In genomic region chr12:4286228-4286627, GRCh38 we compare ENCODE assay signal across 13 cellular contexts. TPM values are rescaled to one million over a fixed set of nuclear protein-coding genes. Genes with fewer than 3 reads are reported as not detected.
A peak's percentile ranks its signal among the peaks of the same experiment; 100 is the strongest.
DNase-seq lines count a peak whose midpoint lies in the region; ATAC-seq, FAIRE-seq and TF ChIP-seq lines count a peak whose summit lies in the region.
"Had no signal": no experiment of that assay in that cellular context is flagged by ENCODE, and none has a peak within 500 bp of the region (broad histone marks: within the 10 kb centered on the region; RNA-seq: fewer than 3 reads in every experiment).

No MANE protein-coding gene starts in this region.

- peaks cover 0 to 99% (median 56%) of the 10 kb centered on the region in 9 donors for H3K36me3 ChIP-seq in heart right ventricle
- H3K36me3 ChIP-seq in HepG2 (replicated peaks in 1 of 2; ENCODE audit: control insufficient read depth in 1 of 2, insufficient read depth in 2 of 2, low read length in 2 of 2), result no peaks in the 10 kb centered on the region
- peaks cover 0 to 34% of the 10 kb centered on the region in 2 donors for H3K36me3 ChIP-seq in vagina
- peaks cover 97% of the 10 kb centered on the region for H3K36me3 ChIP-seq in SJCRH30
- H3K36me3 ChIP-seq: uterus had no signal

- no peak overlapping the region for H3K4me2 ChIP-seq in HepG2 (ENCODE audit: low read depth, low read length)

- POLR2A ChIA-PET in HepG2 (lab: Yijun Ruan, JAX), result no interaction called here

- FAIRE-seq in HepG2 (lab: Jason Lieb, UNC), result no peak

- 63 to 71% methylated on average over 12 of the region's 12 CpGs for WGBS in heart right ventricle, 2 donors
- 35% methylated on average over 9 of the region's 12 CpGs for WGBS in HepG2 (ENCODE audit: low lambda C conversion rate)

- TF ChIP-seq CTCF in heart right ventricle (IDR thresholded peaks at IDR 0.05) (no peak), HepG2 (CRISPR knock-in tag; IDR thresholded peaks at IDR 0.05) (no peak), vagina (IDR thresholded peaks at IDR 0.05) (no peak)

- H3K4me1 ChIP-seq in heart right ventricle (peaks cover 16 to 95% (median 77%) of the 10 kb centered on the region in 9 donors), HepG2 (ENCODE audit: insufficient read depth, low read length) (no peaks in the 10 kb centered on the region), vagina (peaks cover 70% of the 10 kb centered on the region), SJCRH30 (peaks cover 4% of the 10 kb centered on the region; the same call in 1 of the 2 replicates)

- no peak overlapping the region for H3K4me3 ChIP-seq in heart right ventricle
- H3K4me3 ChIP-seq in HepG2 (replicated peaks in 1 of 3; ENCODE audit: insufficient read depth in 1 of 3, low read depth in 2 of 3, low read length in 3 of 3), result no peak overlapping the region
- no peak overlapping the region for H3K4me3 ChIP-seq in vagina
- H3K4me3 ChIP-seq in SJCRH30, result no peak overlapping the region
- H3K4me3 ChIP-seq: mucosa of descending colon, uterus had no signal

- intact Hi-C loops in Right ventricle myocardium inferior (cut with DNase I), result no loop called here
- intact Hi-C loops in heart right ventricle (cut with DNase I), result loop anchor here in 1 of 10 donors (10.0 kb wide), 1 partner anchor 171 kb away; no protein-coding TSS in a partner anchor
- intact Hi-C loops in HepG2 (cut with micrococcal nuclease; ENCODE audit: unreplicated experiment), result no loop called here
- intact Hi-C loops in vagina (cut with DNase I), result no loop called here

- no peak overlapping the region for H2AFZ ChIP-seq in HepG2 (ENCODE audit: low read length)

- no peak overlapping the region for H3K27ac ChIP-seq in heart right ventricle
- H3K27ac ChIP-seq in HepG2 (ENCODE audit: extremely low read length, insufficient read depth, low read length), result no peak overlapping the region
- H3K27ac ChIP-seq in vagina, result peak overlapping the region; percentile 39
- no peak overlapping the region for H3K27ac ChIP-seq in SJCRH30

- no TSS peak for BruUV-seq in HepG2 (replicated peaks; lab: Mats Ljungman, UMichigan)

- no peak for TF ChIP-seq EP300 in HepG2 (IDR thresholded peaks at IDR 0.05; ENCODE audit: low read depth in 2 of 2, low read length in 2 of 2)
- TF ChIP-seq EP300 in HepG2 (CRISPR knock-in tag; IDR thresholded peaks at IDR 0.05; ENCODE audit: borderline replicate concordance), result no peak

- no peak overlapping the region for H3K9ac ChIP-seq in HepG2 (ENCODE audit: insufficient read depth, low read depth, low read length)

- no peak for TF ChIP-seq RAD21 in HepG2 (CRISPR knock-in tag; IDR thresholded peaks at IDR 0.05)

- H3K9me3 ChIP-seq in heart right ventricle (no peaks in the 10 kb centered on the region), HepG2 (ENCODE audit: low read length) (no peaks in the 10 kb centered on the region), vagina (no peaks in the 10 kb centered on the region), SJCRH30 (replicated peaks) (no peaks in the 10 kb centered on the region)
- H3K9me3 ChIP-seq: mucosa of descending colon, uterus had no signal

- peak; percentile 56 for DNase-seq in Right ventricle myocardium inferior (ENCODE audit: missing footprints)
- no peak for DNase-seq in heart right ventricle
- peak; percentile 46 for DNase-seq in UCSD-AML1 (lab: John Stamatoyannopoulos, UW; ENCODE audit: unreplicated experiment)
- DNase-seq in HepG2 (ENCODE audit: low spot score), result no peak
- DNase-seq in vagina (ENCODE audit: extremely low spot score in 2 of 2), result no peak
- DNase-seq in dermis blood vessel endothelial cell, result no peak
- no peak for DNase-seq in SJCRH30
- DNase-seq in NCI-H748 treated with DMSO at 0.1 percent for 48 hours (lab: John Stamatoyannopoulos, UW), result no peak
- DNase-seq: NCI-H2081 treated with DMSO at 0.1 percent for 48 hours, right cardiac atrium, T-helper 9 cell, uterus had no signal

- H4K20me1 ChIP-seq in HepG2 (ENCODE audit: insufficient read depth, low read length), result no peaks in the 10 kb centered on the region

- in situ Hi-C loops in HepG2 (cut with HindIII; ENCODE audit: extremely low pct_ligation_motif_present, low pct_unique_long_range_greater_than_20kb), result no loop called here

- no peak for ATAC-seq in Right ventricle myocardium inferior
- ATAC-seq in heart right ventricle, result no peak
- peak; percentile 38; the same call in 2 of the 3 replicates for ATAC-seq in HepG2
- ATAC-seq: right cardiac atrium had no signal

- H3K27me3 ChIP-seq in heart right ventricle (no peaks in the 10 kb centered on the region), HepG2 (ENCODE audit: control insufficient read depth in 1 of 2, insufficient read depth in 2 of 2, low read length in 2 of 2) (peaks cover 6 to 63% of the 10 kb centered on the region in 2 experiments), vagina (no peaks in the 10 kb centered on the region), SJCRH30 (no peaks in the 10 kb centered on the region)
- H3K27me3 ChIP-seq: uterus had no signal

- CTCF ChIA-PET in HepG2 (lab: Yijun Ruan, JAX; ENCODE audit: low intra/inter-chr PET ratio, low total read pairs), result no interaction called here

- H3K79me2 ChIP-seq in HepG2 (ENCODE audit: insufficient read depth, low read length), result no peaks in the 10 kb centered on the region

- TF ChIP-seq POLR2A in HepG2 (IDR thresholded peaks at IDR 0.05; ENCODE audit: insufficient read depth in 1 of 2, low read depth in 2 of 2, low read length in 2 of 2) (no peak), vagina (IDR thresholded peaks at IDR 0.05) (no peak)

TF ChIP-seq in HepG2, 621 proteins besides CTCF, POLR2A, EP300 and RAD21 (continues in another document):
- no peak for TF ChIP-seq RFX1 (IDR thresholded peaks at IDR 0.05)
- TF ChIP-seq ZNF253 (CRISPR knock-in tag; IDR thresholded peaks at IDR 0.05; ENCODE audit: borderline replicate concordance), result no peak
- no peak for TF ChIP-seq ZNF260 (CRISPR knock-in tag; IDR thresholded peaks at IDR 0.05; ENCODE audit: borderline replicate concordance, low read depth)

RNA-seq across cellular contexts. Expression of gene CCND2, which starts 12.7 kb away (rescaled TPM):
- total RNA-seq in Right ventricle myocardium inferior (214 TPM), heart right ventricle (100 to 1,000 TPM; 176 to 515 (median 381) TPM), HepG2 (2016; rRNA removed; fragmentation: Illumina TruSeq; extraction: Trizol) (1.1 and 1.4 TPM in 2 replicates), vagina (57.5 TPM), dermis blood vessel endothelial cell (111 and 140 TPM in 2 replicates)
- polyA plus RNA-seq in heart right ventricle (10 to 100 TPM; 27.5 to 28.4 TPM), HepG2 (2011; rRNA removed) (0.61 and 0.90 TPM in 2 replicates)
- 0.09 and 0.20 TPM in 2 replicates for total RNA-seq in HepG2 (2016; cell fraction: cytosol; rRNA removed; fragmentation: Illumina TruSeq; extraction: Trizol; ENCODE audit: low read depth)
- total RNA-seq in HepG2 (2016; cell fraction: insoluble cytoplasmic fraction; rRNA removed; fragmentation: Illumina TruSeq; extraction: Trizol), result 1.1 and 1.3 TPM in 2 replicates
- 0.28 and 0.34 TPM in 2 replicates for total RNA-seq in HepG2 (2016; cell fraction: membrane; rRNA removed; fragmentation: Illumina TruSeq; extraction: Trizol)
- total RNA-seq in HepG2 (2016; cell fraction: nucleus; rRNA removed; fragmentation: Illumina TruSeq; extraction: Trizol), result 1.3 and 1.4 TPM in 2 replicates
- polyA plus RNA-seq in HepG2 (2011; cell fraction: cytosol; rRNA removed), result 0.34 and 0.68 TPM in 2 replicates
- polyA plus RNA-seq in HepG2 (2011; cell fraction: nucleus; rRNA removed), result 1.3 and 1.6 TPM in 2 replicates
- polyA plus RNA-seq in HepG2 (2012), result 0.36 and 0.44 TPM in 2 replicates
- polyA plus RNA-seq in HepG2 (2016; cell fraction: cytosol; fragmentation: Illumina TruSeq; extraction: Trizol; ENCODE audit: low read depth), result 0.06 and 0.07 TPM in 2 replicates
- polyA plus RNA-seq in HepG2 (2016; cell fraction: insoluble cytoplasmic fraction; fragmentation: Illumina TruSeq; extraction: Trizol; ENCODE audit: low read depth), result 0.34 and 0.55 TPM in 2 replicates
- polyA plus RNA-seq in HepG2 (2016; cell fraction: membrane; fragmentation: Illumina TruSeq; extraction: Trizol; ENCODE audit: low read depth), result 0.05 and 0.07 TPM in 2 replicates
- 0.85 and 1.2 TPM in 2 replicates for polyA plus RNA-seq in HepG2 (2016; cell fraction: nucleus; fragmentation: Illumina TruSeq; extraction: Trizol; ENCODE audit: insufficient read depth, low read depth)
- polyA minus RNA-seq in HepG2 (2011; rRNA and poly(A)+ RNA removed; ENCODE audit: low replicate concordance), result 2.3 and 2.5 TPM in 2 replicates
- polyA minus RNA-seq in HepG2 (2011; cell fraction: cytosol; rRNA and poly(A)+ RNA removed), result 1.4 and 2.3 TPM in 2 replicates
- 1.3 and 2.0 TPM in 2 replicates for polyA minus RNA-seq in HepG2 (2011; cell fraction: nucleus; rRNA and poly(A)+ RNA removed)
- 968 and 987 TPM in 2 replicates for total RNA-seq in SJCRH30 (2014; rRNA removed; shearing (Covaris generic))

RNA-seq across cellular contexts. Expression of gene TIGAR, which starts 34.8 kb away (rescaled TPM):
- total RNA-seq in Right ventricle myocardium inferior (16.5 TPM), heart right ventricle (10 to 100 TPM; 10.9 to 15.5 (median 13.7) TPM), HepG2 (2016; rRNA removed; fragmentation: Illumina TruSeq; extraction: Trizol) (21.8 and 41.3 TPM in 2 replicates), vagina (0.98 TPM), dermis blood vessel endothelial cell (11.2 and 19.7 TPM in 2 replicates)
- polyA plus RNA-seq in heart right ventricle (1 to 10 TPM; 3.7 to 5.4 TPM), HepG2 (2011; rRNA removed) (2.6 and 3.2 TPM in 2 replicates)
- 3.2 and 3.9 TPM in 2 replicates for total RNA-seq in HepG2 (2016; cell fraction: cytosol; rRNA removed; fragmentation: Illumina TruSeq; extraction: Trizol; ENCODE audit: low read depth)
- 19.7 and 41.8 TPM in 2 replicates for total RNA-seq in HepG2 (2016; cell fraction: insoluble cytoplasmic fraction; rRNA removed; fragmentation: Illumina TruSeq; extraction: Trizol)
- total RNA-seq in HepG2 (2016; cell fraction: membrane; rRNA removed; fragmentation: Illumina TruSeq; extraction: Trizol), result 7.2 and 8.4 TPM in 2 replicates
- total RNA-seq in HepG2 (2016; cell fraction: nucleus; rRNA removed; fragmentation: Illumina TruSeq; extraction: Trizol), result 8.8 and 9.1 TPM in 2 replicates
- polyA plus RNA-seq in HepG2 (2011; cell fraction: cytosol; rRNA removed), result 1.2 and 2.6 TPM in 2 replicates
- 0.39 and 0.83 TPM in 2 replicates for polyA plus RNA-seq in HepG2 (2011; cell fraction: nucleus; rRNA removed)
- 3.9 and 5.6 TPM in 2 replicates for polyA plus RNA-seq in HepG2 (2012)
- polyA plus RNA-seq in HepG2 (2016; cell fraction: cytosol; fragmentation: Illumina TruSeq; extraction: Trizol; ENCODE audit: low read depth), result 3.0 and 3.7 TPM in 2 replicates
- polyA plus RNA-seq in HepG2 (2016; cell fraction: insoluble cytoplasmic fraction; fragmentation: Illumina TruSeq; extraction: Trizol; ENCODE audit: low read depth), result 43.8 and 46.1 TPM in 2 replicates
- polyA plus RNA-seq in HepG2 (2016; cell fraction: membrane; fragmentation: Illumina TruSeq; extraction: Trizol; ENCODE audit: low read depth), result 5.4 and 6.3 TPM in 2 replicates
- polyA plus RNA-seq in HepG2 (2016; cell fraction: nucleus; fragmentation: Illumina TruSeq; extraction: Trizol; ENCODE audit: insufficient read depth, low read depth), result 14.8 and 16.6 TPM in 2 replicates
- 0.30 and 1.3 TPM in 2 replicates for polyA minus RNA-seq in HepG2 (2011; rRNA and poly(A)+ RNA removed; ENCODE audit: low replicate concordance)
- 2.0 and 2.2 TPM in 2 replicates for polyA minus RNA-seq in HepG2 (2011; cell fraction: cytosol; rRNA and poly(A)+ RNA removed)
- 1.9 and 2.7 TPM in 2 replicates for polyA minus RNA-seq in HepG2 (2011; cell fraction: nucleus; rRNA and poly(A)+ RNA removed)
- total RNA-seq in SJCRH30 (2014; rRNA removed; shearing (Covaris generic)), result 18.7 and 21.2 TPM in 2 replicates

Comparison
In these comparisons a context has a peak if more than half of its experiments do, and no peak if none do; other contexts are left out.
1. DNase-seq: peak in Right ventricle myocardium inferior (single experiment) and UCSD-AML1 (single experiment); none in heart right ventricle (0 of 2), HepG2 (single experiment), vagina (0 of 2), dermis blood vessel endothelial cell (single experiment), SJCRH30 (0 of 2) and NCI-H748 treated with DMSO at 0.1 percent for 48 hours (single experiment).
2. RNA of gene CCND2, which starts 12.7 kb away (total RNA-seq): 968 to 987 TPM in SJCRH30, 176 to 515 TPM in heart right ventricle, 214 TPM in Right ventricle myocardium inferior (single experiment), 111 to 140 TPM in dermis blood vessel endothelial cell and 57.5 TPM in vagina (single experiment); 0.09 to 1.4 TPM in HepG2; every median in the first group is over 10 times any median in the second.